Comparison of ENCODE assay signal across 26 cellular contexts in the genomic region with DNA sequence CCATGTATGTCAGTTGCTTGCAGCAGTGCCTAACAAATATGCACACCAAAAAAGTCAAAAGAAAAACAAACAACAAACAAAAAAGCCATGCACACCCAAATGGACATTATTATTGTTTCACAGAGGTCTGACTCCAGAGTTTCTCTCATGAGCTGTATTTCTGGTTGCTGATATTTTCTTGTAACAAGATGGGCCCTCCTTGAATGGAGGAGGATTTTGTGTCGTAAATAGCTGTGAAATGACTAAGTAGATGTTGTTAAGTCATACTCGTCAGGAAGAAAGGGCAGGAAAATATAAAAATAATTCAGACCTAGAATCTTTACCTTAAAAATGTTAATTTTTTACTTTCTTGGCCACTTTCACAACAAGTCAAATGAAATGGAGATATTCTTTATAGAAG.
DNase-seq lines count a peak whose midpoint lies in the region; ATAC-seq and TF ChIP-seq lines count a peak whose summit lies in the region.
"Had no signal": no experiment of that assay in that cellular context is flagged by ENCODE, and none has a peak within 500 bp of the region (broad histone marks: within the 10 kb centered on the region; RNA-seq: fewer than 3 reads in every experiment).

No MANE protein-coding gene starts in this region.

- no peaks in the 10 kb centered on the region for H4K20me1 ChIP-seq in DOHH2 (ENCODE audit: control insufficient read depth, insufficient read depth, low read depth, low read length)
- H4K20me1 ChIP-seq in OCI-LY1 (ENCODE audit: insufficient read depth, low read length) = no peaks in the 10 kb centered on the region; the same call in 1 of the 2 replicates

- TF ChIP-seq CTCF in DOHH2 (IDR thresholded peaks at IDR 0.05; ENCODE audit: low read depth, low read length, poor library complexity, severe bottlenecking) (no peak), OCI-LY1 (IDR thresholded peaks at IDR 0.05; ENCODE audit: low read length) (no peak), fibroblast of pulmonary artery (IDR thresholded peaks at IDR 0.05; ENCODE audit: low read length, missing control alignments) (no peak), spleen (IDR thresholded peaks at IDR 0.05 in 8 of 11, conservative IDR thresholded peaks at IDR 0.05 in 3 of 11) (no peak)

- no peaks in the 10 kb centered on the region for H3K9me3 ChIP-seq in DOHH2 (ENCODE audit: control insufficient read depth, insufficient read depth, low read length)
- no peaks in the 10 kb centered on the region for H3K9me3 ChIP-seq in OCI-LY1 (ENCODE audit: low read length)
- no peaks in the 10 kb centered on the region for H3K9me3 ChIP-seq in spleen
- H3K9me3 ChIP-seq: lower lobe of right lung, testis had no signal

- H3K27me3 ChIP-seq in DOHH2 (ENCODE audit: control insufficient read depth, low read length) (no peaks in the 10 kb centered on the region), OCI-LY1 (ENCODE audit: insufficient read depth, low read length) (no peaks in the 10 kb centered on the region), spleen (replicated peaks in 1 of 7) (no peaks in the 10 kb centered on the region)
- H3K27me3 ChIP-seq: neural progenitor cell, testis had no signal

- intact Hi-C loops in spleen (cut with DNase I; ENCODE audit: low total_unique reads) = loop anchor here (10.0 kb wide), 1 partner anchor 89 kb away; no protein-coding TSS in a partner anchor

- WGBS in spleen, 5 donors = 53 to 77% (median 62%) methylated on average over 2 of the region's 2 CpGs

- H3K9me2 ChIP-seq in DOHH2 (replicated peaks; ENCODE audit: control insufficient read depth, low read length) = no peaks in the 10 kb centered on the region
- no peaks in the 10 kb centered on the region for H3K9me2 ChIP-seq in OCI-LY1 (ENCODE audit: low read depth, low read length)

- no peak for TF ChIP-seq POLR2A in spleen (IDR thresholded peaks at IDR 0.05)

- no peak for ATAC-seq in HG03095 (IDR thresholded peaks at IDR 0.05; ENCODE audit: unreplicated experiment)
- ATAC-seq: activated T-cell treated with anti-CD3 and anti-CD28 coated beads, Interleukin-2, amount 50 U/mL, for 72 hours; CD8-positive, alpha-beta T cell; K562; lower lobe of right lung; right cardiac atrium; SK-N-SH treated with all-trans-retinoic acid at 6 μM for 48 hours had no signal

- H3K79me2 ChIP-seq in DOHH2 (ENCODE audit: control insufficient read depth, low read length) (peaks cover 89% of the 10 kb centered on the region), OCI-LY1 (ENCODE audit: insufficient read depth, low read length) (peaks cover 69% of the 10 kb centered on the region)

- H3K4me2 ChIP-seq in DOHH2 (ENCODE audit: low read length) (peak overlapping the region; percentile 68), OCI-LY1 (ENCODE audit: low read length) (no peak overlapping the region; the same call in 1 of the 2 replicates)
- H3K4me2 ChIP-seq: neural progenitor cell had no signal

- H3K27ac ChIP-seq in DOHH2 (ENCODE audit: low read depth, low read length) (peak overlapping the region; percentile 91), OCI-LY1 (ENCODE audit: low read depth, low read length, poor library complexity, severe bottlenecking) (peak overlapping the region; percentile 62), spleen (peak overlapping the region in 6 of 8 donors; percentile 29 to 87 (median 50))
- H3K27ac ChIP-seq: lower lobe of right lung, neural progenitor cell, testis had no signal

- H3K4me3 ChIP-seq in DOHH2 (ENCODE audit: low read length) (peak overlapping the region; percentile 1), OCI-LY1 (ENCODE audit: low read depth, low read length, poor library complexity, severe bottlenecking) (no peak overlapping the region), fibroblast of pulmonary artery (replicated peaks; ENCODE audit: low read depth, low read length) (no peak overlapping the region), spleen (no peak overlapping the region)
- H3K4me3 ChIP-seq: K562, lower lobe of right lung, neural progenitor cell, testis had no signal

- H3F3A ChIP-seq in DOHH2 (ENCODE audit: control insufficient read depth, insufficient read depth) (peaks cover 37% of the 10 kb centered on the region), OCI-LY1 (ENCODE audit: insufficient read depth, low read length) (no peaks in the 10 kb centered on the region)

- H3K9ac ChIP-seq in OCI-LY1 (ENCODE audit: low read length) = no peak overlapping the region
- H3K9ac ChIP-seq: neural progenitor cell had no signal

- peaks cover 99% of the 10 kb centered on the region for H3K4me1 ChIP-seq in DOHH2 (ENCODE audit: control insufficient read depth, low read length)
- H3K4me1 ChIP-seq in OCI-LY1 (ENCODE audit: insufficient read depth, low read length, severe bottlenecking) = peaks cover 87% of the 10 kb centered on the region
- H3K4me1 ChIP-seq in spleen = peaks cover 61 to 100% (median 90%) of the 10 kb centered on the region in 6 donors
- H3K4me1 ChIP-seq: testis had no signal

- DNase-seq in fibroblast of pulmonary artery (ENCODE audit: low read depth) (peak; percentile 8), spleen (no peak), RPMI8226 (no peak), hepatic stellate cell (ENCODE audit: low spot score) (no peak)
- DNase-seq: activated CD4-positive, alpha-beta T cell treated with anti-CD3 and anti-CD28 coated beads for 48 hours; activated naive CD4-positive, alpha-beta T cell; activated T-cell treated with anti-CD3 and anti-CD28 coated beads, Interleukin-2, amount 50 U/mL, for 72 hours; AML-193; CD8-positive, alpha-beta T cell; DMS 273 treated with DMSO at 0.1 percent for 48 hours; lower lobe of right lung; NCI-H2081; NCI-H446 treated with DMSO at 0.1 percent for 48 hours; NCI-H82; posterior cingulate gyrus; stimulated activated CD4-positive, alpha-beta T cell treated with anti-CD3 and anti-CD28 coated beads, Interleukin-12 subunit alpha, Interleukin-12 subunit beta, amount 100 ng/mL, for 4 hours; stimulated activated naive CD4-positive, alpha-beta T cell; T-helper 2 cell; testis had no signal

- H3K36me3 ChIP-seq in DOHH2 (ENCODE audit: control insufficient read depth, low read length) (peaks cover 51% of the 10 kb centered on the region), OCI-LY1 (ENCODE audit: insufficient read depth, low read length) (peaks cover 30% of the 10 kb centered on the region; the same call in 1 of the 2 replicates), spleen (peaks cover 0 to 8% (median 0%) of the 10 kb centered on the region in 6 donors)
- H3K36me3 ChIP-seq: lower lobe of right lung, neural progenitor cell had no signal

- no peak overlapping the region for H2AFZ ChIP-seq in OCI-LY1 (ENCODE audit: low read length)
- H2AFZ ChIP-seq: neural progenitor cell had no signal
